In genomic region chr7:152180587-152180986, GRCh38 we compare ENCODE assay signal across 1 cellular context.
TF ChIP-seq lines count a peak whose summit lies in the region.

No MANE protein-coding gene starts in this region.

TF ChIP-seq in K562, 482 proteins besides CTCF, POLR2A, EP300 and RAD21 (continued from another document):
- TF ChIP-seq PREB (CRISPR knock-in tag; IDR thresholded peaks at IDR 0.05), result no peak
- TF ChIP-seq FOXP4 (CRISPR knock-in tag; IDR thresholded peaks at IDR 0.05; ENCODE audit: borderline replicate concordance), result 0 out of 2 replicates have a peak, but pooled peaks have one; percentile 18
- TF ChIP-seq STAG1 (CRISPR knock-in tag; IDR thresholded peaks at IDR 0.05; ENCODE audit: borderline replicate concordance), result no peak
- no peak for TF ChIP-seq ATF3 (IDR thresholded peaks at IDR 0.05)
- no peak for TF ChIP-seq ATF3 (CRISPR knock-in tag; conservative IDR thresholded peaks at IDR 0.05)
- TF ChIP-seq ETV1 (tag; conservative IDR thresholded peaks at IDR 0.05; ENCODE audit: low read depth), result no peak
- peak; percentile 33 for TF ChIP-seq SMAD1 (IDR thresholded peaks at IDR 0.05; ENCODE audit: low read depth, low read length, partially characterized antibody)
- no peak for TF ChIP-seq ZNF384 (IDR thresholded peaks at IDR 0.05; ENCODE audit: low read depth, low read length)
- no peak for TF ChIP-seq ZNF263 (CRISPR knock-in tag; IDR thresholded peaks at IDR 0.05; ENCODE audit: borderline replicate concordance)
- TF ChIP-seq RBM22 (IDR thresholded peaks at IDR 0.05; ENCODE audit: low read depth, low read length, poor library complexity, severe bottlenecking), result no peak
- no peak for TF ChIP-seq ILK (tag; IDR thresholded peaks at IDR 0.05; ENCODE audit: borderline replicate concordance, low read depth)
- no peak for TF ChIP-seq ZNF12 (CRISPR knock-in tag; IDR thresholded peaks at IDR 0.05)
- TF ChIP-seq XRCC5 (IDR thresholded peaks at IDR 0.05; ENCODE audit: low read depth, low read length), result no peak
- TF ChIP-seq DACH1 (IDR thresholded peaks at IDR 0.05; ENCODE audit: partially characterized antibody), result no peak
- no peak for TF ChIP-seq ZNF696 (CRISPR knock-in tag; conservative IDR thresholded peaks at IDR 0.05)
- TF ChIP-seq NFIC (IDR thresholded peaks at IDR 0.05), result peak; percentile 97
- no peak for TF ChIP-seq ZNF518B (CRISPR knock-in tag; IDR thresholded peaks at IDR 0.05)
- no peak for TF ChIP-seq ZBTB33 (CRISPR knock-in tag; IDR thresholded peaks at IDR 0.05)
- no peak for TF ChIP-seq ZBED1 (IDR thresholded peaks at IDR 0.05)
- TF ChIP-seq TCFL5 (CRISPR knock-in tag; conservative IDR thresholded peaks at IDR 0.05), result no peak
- TF ChIP-seq NFIX (CRISPR knock-in tag; IDR thresholded peaks at IDR 0.05; ENCODE audit: low read depth), result peak; percentile 66
- no peak for TF ChIP-seq ZNF507 (tag; conservative IDR thresholded peaks at IDR 0.05)
